27 cellular contexts compared by ENCODE assay signal in genomic region chr19:55239004-55239403, GRCh38. TPM values are rescaled to one million over a fixed set of nuclear protein-coding genes. Genes with fewer than 3 reads are reported as not detected.
"Had no signal": no experiment of that assay in that cellular context is flagged by ENCODE, and none has a peak within 500 bp of the region (broad histone marks: within the 10 kb centered on the region; RNA-seq: fewer than 3 reads in every experiment).

No MANE protein-coding gene starts in this region.

- FAIRE-seq: urothelium cell line had no signal

- H3K4me3 Mint-ChIP-seq: naive thymus-derived CD8-positive, alpha-beta T cell; nephron; neural crest cell; stimulated activated naive B cell treated with anti-CD40 and anti-IgM and Interleukin-4, amounts not matched to agents 10 μg/mL and 1 μg/mL and 100 μg/mL, for 72 hours had no signal

- H3K4me2 ChIP-seq: smooth muscle cell had no signal

- H3K4me1 Mint-ChIP-seq: nephron, neural crest cell had no signal

- H3K4me1 ChIP-seq: heart left ventricle, left ventricle myocardium inferior, parathyroid adenoma, right atrium auricular region, right lobe of liver, stomach, testis, tibial artery, upper lobe of right lung had no signal

- H3K9ac ChIP-seq: parathyroid adenoma had no signal

- H3K9me3 ChIP-seq: heart left ventricle, left ventricle myocardium inferior, right atrium auricular region, right lobe of liver, stomach, testis, tibial artery, upper lobe of right lung had no signal

- H3K27me3 Mint-ChIP-seq: naive thymus-derived CD8-positive, alpha-beta T cell; progenitor cell of endocrine pancreas; stimulated activated naive B cell treated with anti-CD40 and anti-IgM and Interleukin-4, amounts not matched to agents 10 μg/mL and 1 μg/mL and 100 μg/mL, for 72 hours had no signal

- H3K9me3 Mint-ChIP-seq: naive thymus-derived CD8-positive, alpha-beta T cell; nephron; neural crest cell; stimulated activated naive B cell treated with anti-CD40 and anti-IgM and Interleukin-4, amounts not matched to agents 10 μg/mL and 1 μg/mL and 100 μg/mL, for 72 hours had no signal

- DNase-seq: hypothalamus; islet precursor cell; mesenchymal stem cell; nucleus accumbens; right lobe of liver; stimulated activated CD4-positive, alpha-beta T cell treated with anti-CD3 and anti-CD28 coated beads, Interleukin-12 subunit alpha, Interleukin-12 subunit beta, amount 100 ng/mL, for 4 hours; stimulated activated CD4-positive, alpha-beta T cell treated with anti-CD3 and anti-CD28 coated beads, Interleukin-15, amount 100 ng/mL, for 24 hours; stimulated activated CD4-positive, alpha-beta T cell treated with anti-CD3 and anti-CD28 coated beads, Interleukin-2, amount 100 ng/mL, for 24 hours; stimulated activated CD4-positive, alpha-beta T cell treated with anti-CD3 and anti-CD28 coated beads, Interleukin-4, amount 100 ng/mL, for 1 hour; stimulated activated naive B cell treated with anti-CD40 and anti-IgM and Interleukin-4, amounts not matched to agents 10 μg/mL and 1 μg/mL and 100 μg/mL, for 72 hours; stimulated activated naive CD8-positive, alpha-beta T cell treated with anti-CD3 and anti-CD28 coated beads, Interleukin-15, Interleukin-2, amounts not matched to agents 100 U/mL and 50 U/mL, for 24 hours; stomach; testis; tibial artery; trophoblast cell had no signal

- H3K4me3 ChIP-seq: heart left ventricle, left ventricle myocardium inferior, right atrium auricular region, right lobe of liver, smooth muscle cell, stomach, testis, tibial artery, upper lobe of right lung had no signal

- H3K27ac Mint-ChIP-seq: nephron; progenitor cell of endocrine pancreas; stimulated activated naive B cell treated with anti-CD40 and anti-IgM and Interleukin-4, amounts not matched to agents 10 μg/mL and 1 μg/mL and 100 μg/mL, for 72 hours had no signal

- H3K27me3 ChIP-seq: heart left ventricle, right atrium auricular region, right lobe of liver, stomach, testis, tibial artery, upper lobe of right lung had no signal

- ATAC-seq: naive thymus-derived CD8-positive, alpha-beta T cell; right lobe of liver; stimulated activated naive B cell treated with anti-CD40 and anti-IgM and Interleukin-4, amounts not matched to agents 10 μg/mL and 1 μg/mL and 100 μg/mL, for 72 hours; stimulated activated naive CD8-positive, alpha-beta T cell treated with anti-CD3 and anti-CD28 coated beads, Interleukin-15, Interleukin-2, amounts not matched to agents 100 U/mL and 50 U/mL, for 24 hours; upper lobe of right lung had no signal

- H2AFZ ChIP-seq: parathyroid adenoma had no signal

- H3K27ac ChIP-seq: heart left ventricle, left ventricle myocardium inferior, parathyroid adenoma, right atrium auricular region, right lobe of liver, stomach, testis, tibial artery, upper lobe of right lung had no signal

RNA-seq across cellular contexts. Expression of gene PTPRH, which starts 29.7 kb away (rescaled TPM):
- total RNA-seq: naive thymus-derived CD8-positive, alpha-beta T cell; osteocyte; upper lobe of right lung had no signal
- polyA plus RNA-seq: naive thymus-derived CD8-positive, alpha-beta T cell; smooth muscle cell had no signal
